In the genomic region with DNA sequence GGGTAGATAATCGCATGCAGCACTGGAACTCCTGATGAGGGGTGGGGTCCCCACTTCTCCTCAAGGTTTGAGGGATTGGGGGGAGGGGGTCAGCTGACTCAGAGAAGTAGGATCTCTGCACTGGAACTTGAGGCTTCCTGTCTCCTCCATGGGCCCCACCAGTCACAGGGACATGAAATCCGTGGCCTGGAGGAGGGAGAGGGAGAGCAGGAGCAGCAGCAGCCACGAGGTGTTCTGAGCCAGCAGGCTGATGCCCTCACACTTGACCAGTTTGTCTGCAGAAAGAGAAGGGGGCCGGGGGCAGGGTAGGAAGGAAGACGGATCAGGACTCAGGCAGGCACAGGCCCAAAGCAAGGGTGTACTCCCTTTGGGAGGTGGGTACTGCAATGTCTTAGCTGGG, we compare ENCODE assay signal across 15 cellular contexts.
"Had no signal": no experiment of that assay in that cellular context is flagged by ENCODE, and none has a peak within 500 bp of the region (broad histone marks: within the 10 kb centered on the region; RNA-seq: fewer than 3 reads in every experiment).

No MANE protein-coding gene starts in this region.

- H3K27ac ChIP-seq: left ventricle myocardium inferior had no signal

- FAIRE-seq: TTC549 had no signal

- H3K9ac ChIP-seq: SK-N-SH had no signal

- H3K9me2 ChIP-seq: SK-N-SH had no signal

- DNase-seq: activated naive CD4-positive, alpha-beta T cell; activated T-cell treated with anti-CD3 and anti-CD28 coated beads, Interleukin-2, amount 50 U/mL, for 24 hours; cerebellar nuclear complex; foreskin fibroblast; kidney glomerular epithelial cell; left ventricle myocardium inferior; retina; SK-N-SH; stimulated activated CD4-positive, alpha-beta T cell treated with anti-CD3 and anti-CD28 coated beads, Interleukin-2, amount 100 ng/mL, for 48 hours; stimulated activated CD8-positive, alpha-beta memory T cell treated with anti-CD3 and anti-CD28 coated beads, Interleukin-4, amount 100 ng/mL, for 48 hours; stimulated activated naive B cell treated with anti-CD40 and anti-IgM and Interleukin-4, amounts not matched to agents 10 μg/mL and 1 μg/mL and 100 μg/mL, for 72 hours; T-cell; trophoblast cell had no signal

- ATAC-seq: stimulated activated naive B cell treated with anti-CD40 and anti-IgM and Interleukin-4, amounts not matched to agents 10 μg/mL and 1 μg/mL and 100 μg/mL, for 72 hours; T-cell had no signal

- H3K36me3 ChIP-seq: left ventricle myocardium inferior, sigmoid colon had no signal

- H3K9me3 ChIP-seq: left ventricle myocardium inferior, sigmoid colon, SK-N-SH had no signal

- H3K4me3 ChIP-seq: left ventricle myocardium inferior, sigmoid colon had no signal
